Comparison of ENCODE assay signal across 8 cellular contexts in genomic region chr11:117876341-117877119, GRCh38. TPM values are rescaled to one million over a fixed set of nuclear protein-coding genes. Genes with fewer than 3 reads are reported as not detected.
DNase-seq lines count a peak whose midpoint lies in the region; ATAC-seq and TF ChIP-seq lines count a peak whose summit lies in the region.

FXYD6 (minus strand) TSS chr11:117876658; CDS start chr11:117842776, 33,882 bp downstream.

- WGBS in esophagus, 2 donors = 0 to 1% methylated on average over 46 to 63 of the region's 63 CpGs

- H3K27ac ChIP-seq in esophagus (ENCODE audit: low read depth in 2 of 2, low read length in 1 of 2) = peak within 1 kb of the TSS; percentile 36 to 68
- H3K27ac ChIP-seq in muscle layer of duodenum (ENCODE audit: low read length) = peak within 1 kb of the TSS; percentile 78
- peak within 1 kb of the TSS; percentile 85 to 89 for H3K27ac ChIP-seq in uterus

- peak within 1 kb of the TSS; percentile 48 to 52 for H3K4me3 ChIP-seq in esophagus (ENCODE audit: low read depth in 1 of 2, low read length in 2 of 2)
- peak within 1 kb of the TSS; percentile 68 to 82 for H3K4me3 ChIP-seq in muscle layer of duodenum (ENCODE audit: low read depth in 1 of 2, low read length in 2 of 2)
- H3K4me3 ChIP-seq in uterus = peak within 1 kb of the TSS; percentile 74 to 83

- peaks cover 10 to 18% of the 10 kb centered on the region in 2 donors for H3K4me1 ChIP-seq in esophagus (ENCODE audit: control insufficient read depth in 2 of 2, insufficient read depth in 2 of 2, low read length in 1 of 2)
- peaks cover 11 to 60% of the 10 kb centered on the region in 2 donors for H3K4me1 ChIP-seq in muscle layer of duodenum (ENCODE audit: control insufficient read depth in 1 of 2, insufficient read depth in 2 of 2, low read length in 2 of 2)
- H3K4me1 ChIP-seq in uterus = peaks cover 15% of the 10 kb centered on the region in 2 donors

- no peaks in the 10 kb centered on the region for H3K9me3 ChIP-seq in esophagus (ENCODE audit: control insufficient read depth in 2 of 2, insufficient read depth in 1 of 2, low read depth in 1 of 2, low read length in 1 of 2)
- no peaks in the 10 kb centered on the region for H3K9me3 ChIP-seq in muscle layer of duodenum (ENCODE audit: control insufficient read depth in 1 of 2, low read length in 2 of 2)
- H3K9me3 ChIP-seq in uterus = no peaks in the 10 kb centered on the region

- peak; percentile 61 for DNase-seq in activated effector memory CD4-positive, alpha-beta T cell treated with anti-CD3 and anti-CD28 coated beads, Interleukin-2, amount 50 U/mL, for 16 hours
- DNase-seq in activated effector memory CD4-positive, alpha-beta T cell treated with Interleukin-2 at 50 U/mL for 16 hours = no peak
- DNase-seq in uterus = peak; percentile 78 to 81

- peak; percentile 33 for ATAC-seq in SK-N-SH treated with all-trans-retinoic acid at 6 μM for 48 hours
- no peak for ATAC-seq in GM21360 (IDR thresholded peaks at IDR 0.05; ENCODE audit: unreplicated experiment)
- no peak for ATAC-seq in HG03571 (IDR thresholded peaks at IDR 0.05; ENCODE audit: unreplicated experiment)

- no peak for TF ChIP-seq CTCF in uterus (IDR thresholded peaks at IDR 0.05)

- H3K27me3 ChIP-seq in esophagus (ENCODE audit: control insufficient read depth in 1 of 2, insufficient read depth in 2 of 2, low read length in 2 of 2) (peaks cover 0 to 5% of the 10 kb centered on the region in 2 donors), muscle layer of duodenum (ENCODE audit: low read depth, low read length) (peaks cover 18% of the 10 kb centered on the region), uterus (no peaks in the 10 kb centered on the region)

- no peaks in the 10 kb centered on the region for H3K36me3 ChIP-seq in esophagus (ENCODE audit: control insufficient read depth in 2 of 2, insufficient read depth in 2 of 2, low read length in 1 of 2)
- H3K36me3 ChIP-seq in muscle layer of duodenum (ENCODE audit: control insufficient read depth in 1 of 2, insufficient read depth in 2 of 2, low read length in 2 of 2) = no peaks in the 10 kb centered on the region
- no peaks in the 10 kb centered on the region for H3K36me3 ChIP-seq in uterus

- TF ChIP-seq POLR2A in uterus (IDR thresholded peaks at IDR 0.05) = peak; percentile 23 to 65

- intact Hi-C loops in uterus (cut with DNase I; ENCODE audit: low total_unique reads) = no loop called here

TF ChIP-seq in SK-N-SH treated with all-trans-retinoic acid at 6 μM for 48 hours, 23 proteins besides CTCF, POLR2A, EP300 and RAD21:
- TF ChIP-seq BACH2 (CRISPR knock-in tag; IDR thresholded peaks at IDR 0.05; ENCODE audit: borderline replicate concordance) = no peak
- TF ChIP-seq TOX (CRISPR knock-in tag; IDR thresholded peaks at IDR 0.05; ENCODE audit: borderline replicate concordance) = no peak
- TF ChIP-seq ISL1 (CRISPR knock-in tag; IDR thresholded peaks at IDR 0.05) = no peak
- no peak for TF ChIP-seq GLIS3 (CRISPR knock-in tag; IDR thresholded peaks at IDR 0.05)
- TF ChIP-seq ZFP30 (CRISPR knock-in tag; IDR thresholded peaks at IDR 0.05) = no peak
- no peak for TF ChIP-seq POU6F1 (CRISPR knock-in tag; IDR thresholded peaks at IDR 0.05; ENCODE audit: borderline replicate concordance, low read depth)
- TF ChIP-seq ESRRG (CRISPR knock-in tag; IDR thresholded peaks at IDR 0.05) = no peak
- no peak for TF ChIP-seq ZNF70 (CRISPR knock-in tag; IDR thresholded peaks at IDR 0.05)
- no peak for TF ChIP-seq ZNF8 (CRISPR knock-in tag; IDR thresholded peaks at IDR 0.05)
- no peak for TF ChIP-seq PPARA (CRISPR knock-in tag; IDR thresholded peaks at IDR 0.05; ENCODE audit: borderline replicate concordance)
- no peak for TF ChIP-seq CREB5 (CRISPR knock-in tag; IDR thresholded peaks at IDR 0.05; ENCODE audit: low read depth)
- TF ChIP-seq CSDC2 (CRISPR knock-in tag; IDR thresholded peaks at IDR 0.05) = no peak
- no peak for TF ChIP-seq TSHZ2 (CRISPR knock-in tag; IDR thresholded peaks at IDR 0.05)
- no peak for TF ChIP-seq ZC3H10 (CRISPR knock-in tag; IDR thresholded peaks at IDR 0.05)
- no peak for TF ChIP-seq CSRNP3 (CRISPR knock-in tag; IDR thresholded peaks at IDR 0.05)
- TF ChIP-seq SNAI2 (CRISPR knock-in tag; IDR thresholded peaks at IDR 0.05) = no peak
- TF ChIP-seq ZFP3 (CRISPR knock-in tag; IDR thresholded peaks at IDR 0.05) = no peak
- no peak for TF ChIP-seq RARB (CRISPR knock-in tag; IDR thresholded peaks at IDR 0.05)
- TF ChIP-seq PATZ1 (CRISPR knock-in tag; IDR thresholded peaks at IDR 0.05; ENCODE audit: borderline replicate concordance) = no peak
- no peak for TF ChIP-seq ZNF565 (CRISPR knock-in tag; conservative IDR thresholded peaks at IDR 0.05; ENCODE audit: low read depth)

RNA-seq across cellular contexts. Expression of gene FXYD6, which starts in this region (rescaled TPM):
- 1 to 10 TPM; 3.4 to 7.0 TPM for polyA plus RNA-seq in esophagus
- total RNA-seq in uterus = 100 to 1,000 TPM in 3 of 4 donors, 10 to 100 TPM in 1; 85.3 to 307 (median 192) TPM
